8 cellular contexts compared by ENCODE assay signal in genomic region chr5:129460121-129460950, GRCh38. TPM values are rescaled to one million over a fixed set of nuclear protein-coding genes. Genes with fewer than 3 reads are reported as not detected.
A peak's percentile ranks its signal among the peaks of the same experiment; 100 is the strongest.
DNase-seq lines count a peak whose midpoint lies in the region; ATAC-seq, FAIRE-seq and TF ChIP-seq lines count a peak whose summit lies in the region.

A gene with protein sequence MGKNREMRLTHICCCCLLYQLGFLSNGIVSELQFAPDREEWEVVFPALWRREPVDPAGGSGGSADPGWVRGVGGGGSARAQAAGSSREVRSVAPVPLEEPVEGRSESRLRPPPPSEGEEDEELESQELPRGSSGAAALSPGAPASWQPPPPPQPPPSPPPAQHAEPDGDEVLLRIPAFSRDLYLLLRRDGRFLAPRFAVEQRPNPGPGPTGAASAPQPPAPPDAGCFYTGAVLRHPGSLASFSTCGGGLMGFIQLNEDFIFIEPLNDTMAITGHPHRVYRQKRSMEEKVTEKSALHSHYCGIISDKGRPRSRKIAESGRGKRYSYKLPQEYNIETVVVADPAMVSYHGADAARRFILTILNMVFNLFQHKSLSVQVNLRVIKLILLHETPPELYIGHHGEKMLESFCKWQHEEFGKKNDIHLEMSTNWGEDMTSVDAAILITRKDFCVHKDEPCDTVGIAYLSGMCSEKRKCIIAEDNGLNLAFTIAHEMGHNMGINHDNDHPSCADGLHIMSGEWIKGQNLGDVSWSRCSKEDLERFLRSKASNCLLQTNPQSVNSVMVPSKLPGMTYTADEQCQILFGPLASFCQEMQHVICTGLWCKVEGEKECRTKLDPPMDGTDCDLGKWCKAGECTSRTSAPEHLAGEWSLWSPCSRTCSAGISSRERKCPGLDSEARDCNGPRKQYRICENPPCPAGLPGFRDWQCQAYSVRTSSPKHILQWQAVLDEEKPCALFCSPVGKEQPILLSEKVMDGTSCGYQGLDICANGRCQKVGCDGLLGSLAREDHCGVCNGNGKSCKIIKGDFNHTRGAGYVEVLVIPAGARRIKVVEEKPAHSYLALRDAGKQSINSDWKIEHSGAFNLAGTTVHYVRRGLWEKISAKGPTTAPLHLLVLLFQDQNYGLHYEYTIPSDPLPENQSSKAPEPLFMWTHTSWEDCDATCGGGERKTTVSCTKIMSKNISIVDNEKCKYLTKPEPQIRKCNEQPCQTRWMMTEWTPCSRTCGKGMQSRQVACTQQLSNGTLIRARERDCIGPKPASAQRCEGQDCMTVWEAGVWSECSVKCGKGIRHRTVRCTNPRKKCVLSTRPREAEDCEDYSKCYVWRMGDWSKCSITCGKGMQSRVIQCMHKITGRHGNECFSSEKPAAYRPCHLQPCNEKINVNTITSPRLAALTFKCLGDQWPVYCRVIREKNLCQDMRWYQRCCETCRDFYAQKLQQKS (plus strand): TSS chr5:129460298. CDS start chr5:129460392, 94 bp downstream.

- peak; percentile 37 for ATAC-seq in GM21723 (IDR thresholded peaks at IDR 0.05; ENCODE audit: unreplicated experiment)

- CTCF ChIA-PET in H1 (lab: Charles Lee; ENCODE audit: partially characterized antibody), result interaction anchor here (0.6 to 3.7 kb wide), 7 partner anchors 40 to 528 kb away, joined by 3 to 14 read pairs (median 5); no protein-coding TSS in a partner anchor

- no peak for TF ChIP-seq RAD21 in H1 (IDR thresholded peaks at IDR 0.05 in 1 of 2, conservative IDR thresholded peaks at IDR 0.05 in 1 of 2; ENCODE audit: low read depth in 2 of 2, low read length in 2 of 2)

- TF ChIP-seq POLR2A in Peyer's patch (IDR thresholded peaks at IDR 0.05), result no peak
- TF ChIP-seq POLR2A in H1 (IDR thresholded peaks at IDR 0.05; ENCODE audit: control extremely low read depth in 1 of 2, low read depth in 2 of 2, low read length in 2 of 2), result peak; percentile 25 to 49
- TF ChIP-seq POLR2A in transverse colon (IDR thresholded peaks at IDR 0.05), result no peak

- peak within 1 kb of the TSS; percentile 89; the same call in 1 of the 2 replicates for H2BK15ac ChIP-seq in H1 (ENCODE audit: low read length)

- H4K20me1 ChIP-seq in H1 (replicated peaks in 1 of 2; ENCODE audit: control insufficient read depth in 1 of 2, insufficient read depth in 2 of 2, low read length in 2 of 2), result peaks cover 1 to 6% of the 10 kb centered on the region in 2 experiments

- H2BK5ac ChIP-seq in H1 (ENCODE audit: low read depth, low read length), result peak within 1 kb of the TSS; percentile 96; the same call in 1 of the 2 replicates

- H3K36me3 ChIP-seq in Peyer's patch, result no peaks in the 10 kb centered on the region
- H3K36me3 ChIP-seq in H1 (ENCODE audit: control insufficient read depth in 2 of 4, insufficient read depth in 4 of 4, low read length in 3 of 4), result no peaks in the 10 kb centered on the region
- H3K36me3 ChIP-seq in transverse colon, result no peaks in the 10 kb centered on the region

- POLR2A ChIA-PET in H1 (lab: Charles Lee; ENCODE audit: partially characterized antibody), result interaction anchor here (0.6 to 3.8 kb wide), 25 partner anchors 8 to 365 kb away, joined by 3 to 33 read pairs (median 4); partner anchors contain the start of gene ISOC1

- H3K79me1 ChIP-seq in H1 (ENCODE audit: low read depth, low read length), result no peaks in the 10 kb centered on the region

- peak within 1 kb of the TSS; percentile 66 for H3K56ac ChIP-seq in H1 (replicated peaks; ENCODE audit: insufficient read length, low read depth, low read length)

- peak within 1 kb of the TSS; percentile 95 for H3K14ac ChIP-seq in H1 (ENCODE audit: insufficient read length)

- H2BK20ac ChIP-seq in H1 (ENCODE audit: low read length), result no peak within 1 kb of the TSS

- H3K27me3 ChIP-seq in Peyer's patch (no peaks in the 10 kb centered on the region), H1 (replicated peaks in 1 of 4; ENCODE audit: control insufficient read depth in 3 of 4, extremely low read depth in 1 of 4, insufficient read depth in 3 of 4, low read length in 3 of 4) (no peaks in the 10 kb centered on the region), transverse colon (peaks cover 33% of the 10 kb centered on the region)

- H4K91ac ChIP-seq in H1 (replicated peaks; ENCODE audit: insufficient read length, low read length), result peak within 1 kb of the TSS; percentile 97

- peak within 1 kb of the TSS; percentile 99 for H2AK5ac ChIP-seq in H1 (ENCODE audit: low read depth, low read length)

- peak within 1 kb of the TSS; percentile 82 to 95 (median 93) for H3K9ac ChIP-seq in H1 (replicated peaks in 1 of 4; ENCODE audit: extremely low read depth in 1 of 4, low read depth in 3 of 4, low read length in 3 of 4)

- no peak for TF ChIP-seq CTCF in Peyer's patch (IDR thresholded peaks at IDR 0.05)
- no peak for TF ChIP-seq CTCF in H1 (IDR thresholded peaks at IDR 0.05; ENCODE audit: control extremely low read depth in 1 of 3, insufficient read depth in 1 of 3, low read depth in 1 of 3, low read length in 3 of 3)
- TF ChIP-seq CTCF in transverse colon (IDR thresholded peaks at IDR 0.05), result no peak

- peaks cover 10% of the 10 kb centered on the region for H3K23me2 ChIP-seq in H1 (ENCODE audit: low read depth, low read length)

- H3K4me2 ChIP-seq in H1 (ENCODE audit: insufficient read depth in 1 of 2, low read depth in 2 of 2, low read length in 2 of 2), result peak within 1 kb of the TSS; percentile 75 to 99

- peak within 1 kb of the TSS; percentile 72 for H4K5ac ChIP-seq in H1 (ENCODE audit: insufficient read length, low read depth, low read length)

- H3K27ac ChIP-seq in Peyer's patch (peak within 1 kb of the TSS in 1 of 4 donors; percentile 51), H1 (ENCODE audit: low read depth, low read length) (peak within 1 kb of the TSS; percentile 87), transverse colon (peak within 1 kb of the TSS in 2 of 4 donors; percentile 1 to 17)

- H2BK120ac ChIP-seq in H1 (replicated peaks; ENCODE audit: low read depth, low read length), result peak within 1 kb of the TSS; percentile 88

- H3K79me2 ChIP-seq in H1 (ENCODE audit: control insufficient read depth in 1 of 2, insufficient read depth in 2 of 2, low read length in 2 of 2), result peaks cover 0 to 41% of the 10 kb centered on the region in 2 experiments

- peak within 1 kb of the TSS; percentile 98 for H4K8ac ChIP-seq in H1 (ENCODE audit: extremely low read depth, insufficient read depth, low read length)

- peak within 1 kb of the TSS; percentile 89 for H2BK12ac ChIP-seq in H1 (ENCODE audit: low read depth, low read length)

- H3K4me1 ChIP-seq in Peyer's patch (peaks cover 0 to 6% (median 0%) of the 10 kb centered on the region in 4 donors), H1 (replicated peaks in 1 of 4; ENCODE audit: control insufficient read depth in 3 of 4, insufficient read depth in 4 of 4, low read length in 3 of 4) (peaks cover 2 to 9% (median 5%) of the 10 kb centered on the region in 4 experiments; a peak in 4 of 7 replicates), transverse colon (peaks cover 4 to 19% (median 9%) of the 10 kb centered on the region in 4 donors)

- peak within 1 kb of the TSS; percentile 21 to 65 (median 45) for H3K4me3 ChIP-seq in Peyer's patch
- peak within 1 kb of the TSS; percentile 72 to 88 (median 84) for H3K4me3 ChIP-seq in H1 (ENCODE audit: extremely low read depth in 1 of 4, insufficient read depth in 2 of 4, low read depth in 3 of 4, low read length in 4 of 4)
- H3K4me3 ChIP-seq in transverse colon, result peak within 1 kb of the TSS in 3 of 4 donors; percentile 41 to 59 (median 45)

- in situ Hi-C loops in transverse colon (cut with MboI; ENCODE audit: low pct_ligation_motif_present in 1 of 4, low pct_unique_long_range_greater_than_20kb in 1 of 4, low sequenced_read_pairs in 3 of 4), result no loop called here

- peak within 1 kb of the TSS; percentile 98 for H3K18ac ChIP-seq in H1 (ENCODE audit: extremely low read depth, low read length)

- no peak for FAIRE-seq in H1 (lab: Jason Lieb, UNC)

- H3K23ac ChIP-seq in H1 (ENCODE audit: insufficient read length), result no peak within 1 kb of the TSS

- intact Hi-C loops in transverse colon (cut with DNase I; ENCODE audit: low total_unique reads), result no loop called here

- peak within 1 kb of the TSS; percentile 96 for H3K4ac ChIP-seq in H1 (replicated peaks; ENCODE audit: insufficient read length, low read depth, low read length)

- 1% methylated on average over 43 of the region's 60 CpGs; no CpG with 5 or more reads in 1 of the 2 experiments for WGBS in H1 (ENCODE audit: extremely low coverage in 1 of 2, insufficient coverage in 1 of 2, insufficient read length in 1 of 2, insufficient replicate concordance in 2 of 2, low coverage in 1 of 2, low lambda C conversion rate in 2 of 2, missing lambda C conversion rate in 1 of 2), 2 experiments
- WGBS in transverse colon (ENCODE audit: low coverage in 1 of 2), 2 donors, result 1% methylated on average over 12 to 44 of the region's 60 CpGs

- H3K9me3 ChIP-seq in Peyer's patch, result no peaks in the 10 kb centered on the region
- 0 out of 4 replicates have a peak, but pooled peaks cover 0 to 3% of the 10 kb centered on the region in 2 experiments for H3K9me3 ChIP-seq in H1 (ENCODE audit: insufficient read depth in 2 of 2, low read depth in 1 of 2, low read length in 1 of 2)
- H3K9me3 ChIP-seq in transverse colon, result no peaks in the 10 kb centered on the region

- H2AFZ ChIP-seq in H1 (ENCODE audit: low read length), result peak within 1 kb of the TSS; percentile 86

- TF ChIP-seq EP300 in H1 (IDR thresholded peaks at IDR 0.05; ENCODE audit: borderline replicate concordance in 1 of 2, low read depth in 2 of 2, low read length in 2 of 2) (no peak), transverse colon (IDR thresholded peaks at IDR 0.05; ENCODE audit: low read depth) (no peak)

- DNase-seq in AG08396 (ENCODE audit: low spot score) (peak; percentile 30), Peyer's patch (peak in 2 of 3 donors; percentile 49 to 60), H1 (ENCODE audit: low read depth in 1 of 2, low spot score in 2 of 2) (peak in 1 of 2 experiments; percentile 68), lung microvascular endothelial cell (ENCODE audit: low read depth in 2 of 2) (peak; percentile 5 to 24), transverse colon (peak; percentile 11), NCI-H128 (lab: John Stamatoyannopoulos, UW; ENCODE audit: unreplicated experiment) (no peak), NAMALWA (ENCODE audit: low spot score) (no peak)

TF ChIP-seq in H1, 55 proteins besides CTCF, POLR2A, EP300 and RAD21 (continues in another document):
- no peak for TF ChIP-seq KDM1A (IDR thresholded peaks at IDR 0.05; ENCODE audit: borderline replicate concordance, low read length)

RNA-seq across cellular contexts. Expression of the gene that starts here (rescaled TPM):
- total RNA-seq in Peyer's patch (1 to 10 TPM in 2 of 4 donors, under 1 TPM in 2; 0.67 to 3.3 (median 1.3) TPM), lung microvascular endothelial cell (not detected in 2 replicates), transverse colon (under 1 TPM in 2 of 4 donors, not detected in 2; 0.16 to 0.96 TPM)
- total RNA-seq in H1 (2021; fragmentation: NEBNext Ultra II Directional; extraction: Animal tissue kit (Norgen Biotek cat#: 25700)), result 26.2 and 28.8 TPM in 2 replicates
- 17.3 and 21.4 TPM in 2 replicates for polyA plus RNA-seq in H1 (2011; rRNA removed)
- 30.9 TPM for polyA plus RNA-seq in H1 (2011; cell fraction: cytosol; rRNA removed)
- polyA plus RNA-seq in H1 (2011; cell fraction: nucleus; rRNA removed), result 32.1 TPM
- 20.0 to 28.3 TPM (median 26.2 TPM) in 4 replicates for polyA plus RNA-seq in H1 (2012, experiment 1 of 2)
- polyA plus RNA-seq in H1 (2012, experiment 2 of 2), result 0.97 TPM
- polyA plus RNA-seq in H1 (2013, experiment 1 of 2), result 20.6 TPM
- polyA plus RNA-seq in H1 (2013, experiment 2 of 2), result 20.7 TPM
- polyA minus RNA-seq in H1 (2011; rRNA and poly(A)+ RNA removed), result 61.4 and 71.9 TPM in 2 replicates
- 26.1 TPM for polyA minus RNA-seq in H1 (2011; cell fraction: cytosol; rRNA and poly(A)+ RNA removed)
- 76.8 TPM for polyA minus RNA-seq in H1 (2011; cell fraction: nucleus; rRNA and poly(A)+ RNA removed)

Comparison
In these comparisons a context has a peak if more than half of its experiments do, and no peak if none do; other contexts are left out.
1. Peak in DNase-seq in lung microvascular endothelial cell; RNA of the gene not detected or under 1 TPM.
2. Peak in DNase-seq and H3K4me3 ChIP-seq in transverse colon; RNA of the gene not detected or under 1 TPM.
3. DNase-seq: peak in AG08396 (single experiment) and Peyer's patch (2 of 3); none in NCI-H128 (single experiment) and NAMALWA (single experiment).
4. POLR2A ChIP-seq: peak in H1 (2 of 2); none in Peyer's patch (0 of 2) and transverse colon (single experiment).
5. Peak in every context shown above with its lines, with median percentiles within 50 percentile points of each other: H3K4me3 ChIP-seq.